14 cellular contexts compared by ENCODE assay signal in genomic region chr3:181629701-181630100, GRCh38.
"Had no signal": no experiment of that assay in that cellular context is flagged by ENCODE, and none has a peak within 500 bp of the region (broad histone marks: within the 10 kb centered on the region; RNA-seq: fewer than 3 reads in every experiment).

No MANE protein-coding gene starts in this region.

- H3K27ac ChIP-seq: esophagus muscularis mucosa, spleen had no signal

- H3K27ac Mint-ChIP-seq: activated CD4-positive, alpha-beta T cell treated with anti-CD3 and anti-CD28 coated beads, Interleukin-2, amount 10 ng/mL, durations not matched to agents 24 days and 14 days; activated naive CD4-positive, alpha-beta T cell treated with anti-CD3 and anti-CD28 coated beads for 36 hours; activated T-helper 1 cell treated with anti-CD3 and anti-CD28 coated beads, Interleukin-12 subunit alpha, Interleukin-12 subunit beta, Interleukin-2, Interleukin-4 antibody, amounts not matched to agents 30 ng/mL and 10 ng/mL and 1 ng/mL, durations not matched to agents 14 hours and 24 hours and 36 hours; mesothelial cell of epicardium; progenitor cell of endocrine pancreas; stimulated activated memory B cell treated with anti-CD40 and anti-IgM and Interleukin-4, amounts not matched to agents 10 μg/mL and 1 μg/mL and 100 μg/mL, for 72 hours had no signal

- DNase-seq: activated CD4-positive, alpha-beta T cell treated with anti-CD3 and anti-CD28 coated beads, Interleukin-2, amount 10 ng/mL, durations not matched to agents 24 days and 14 days; activated naive CD4-positive, alpha-beta T cell treated with anti-CD3 and anti-CD28 coated beads for 36 hours; central memory CD4-positive, alpha-beta T cell; cortex of kidney; left ventricle myocardium superior; spleen; stimulated activated CD4-positive, alpha-beta T cell treated with anti-CD3 and anti-CD28 coated beads, Interleukin-1b, Interleukin-23, amount 100 ng/mL, for 48 hours; T-helper 1 cell had no signal

- H3K4me1 Mint-ChIP-seq: activated CD4-positive, alpha-beta T cell treated with anti-CD3 and anti-CD28 coated beads, Interleukin-2, amount 10 ng/mL, durations not matched to agents 24 days and 14 days; stimulated activated memory B cell treated with anti-CD40 and anti-IgM and Interleukin-4, amounts not matched to agents 10 μg/mL and 1 μg/mL and 100 μg/mL, for 72 hours had no signal

- H3K4me3 Mint-ChIP-seq: activated CD4-positive, alpha-beta T cell treated with anti-CD3 and anti-CD28 coated beads, Interleukin-2, amount 10 ng/mL, durations not matched to agents 24 days and 14 days; activated naive CD4-positive, alpha-beta T cell treated with anti-CD3 and anti-CD28 coated beads for 36 hours; activated T-helper 1 cell treated with anti-CD3 and anti-CD28 coated beads, Interleukin-12 subunit alpha, Interleukin-12 subunit beta, Interleukin-2, Interleukin-4 antibody, amounts not matched to agents 30 ng/mL and 10 ng/mL and 1 ng/mL, durations not matched to agents 14 hours and 24 hours and 36 hours; mesothelial cell of epicardium; stimulated activated memory B cell treated with anti-CD40 and anti-IgM and Interleukin-4, amounts not matched to agents 10 μg/mL and 1 μg/mL and 100 μg/mL, for 72 hours; type B pancreatic cell had no signal

- H3K9me3 ChIP-seq: esophagus muscularis mucosa, spleen had no signal

- H3K36me3 ChIP-seq: esophagus muscularis mucosa, spleen had no signal

- H3K36me3 Mint-ChIP-seq: mesothelial cell of epicardium; stimulated activated memory B cell treated with anti-CD40 and anti-IgM and Interleukin-4, amounts not matched to agents 10 μg/mL and 1 μg/mL and 100 μg/mL, for 72 hours; type B pancreatic cell had no signal

- H3K4me3 ChIP-seq: esophagus muscularis mucosa, spleen had no signal

- H3K27me3 ChIP-seq: esophagus muscularis mucosa, spleen had no signal

- H3K9me3 Mint-ChIP-seq: activated CD4-positive, alpha-beta T cell treated with anti-CD3 and anti-CD28 coated beads, Interleukin-2, amount 10 ng/mL, durations not matched to agents 24 days and 14 days; activated naive CD4-positive, alpha-beta T cell treated with anti-CD3 and anti-CD28 coated beads for 36 hours; activated T-helper 1 cell treated with anti-CD3 and anti-CD28 coated beads, Interleukin-12 subunit alpha, Interleukin-12 subunit beta, Interleukin-2, Interleukin-4 antibody, amounts not matched to agents 30 ng/mL and 10 ng/mL and 1 ng/mL, durations not matched to agents 14 hours and 24 hours and 36 hours; mesothelial cell of epicardium; stimulated activated memory B cell treated with anti-CD40 and anti-IgM and Interleukin-4, amounts not matched to agents 10 μg/mL and 1 μg/mL and 100 μg/mL, for 72 hours; type B pancreatic cell had no signal

- H3K4me1 ChIP-seq: esophagus muscularis mucosa, spleen had no signal

- H3K27me3 Mint-ChIP-seq: activated CD4-positive, alpha-beta T cell treated with anti-CD3 and anti-CD28 coated beads, Interleukin-2, amount 10 ng/mL, durations not matched to agents 24 days and 14 days; progenitor cell of endocrine pancreas; stimulated activated memory B cell treated with anti-CD40 and anti-IgM and Interleukin-4, amounts not matched to agents 10 μg/mL and 1 μg/mL and 100 μg/mL, for 72 hours; type B pancreatic cell had no signal
